ENCODE assay signal across 8 cellular contexts in genomic region chr12:94148841-94149780, GRCh38. TPM values are rescaled to one million over a fixed set of nuclear protein-coding genes. Genes with fewer than 3 reads are reported as not detected.
DNase-seq lines count a peak whose midpoint lies in the region; ATAC-seq and TF ChIP-seq lines count a peak whose summit lies in the region.

No MANE protein-coding gene starts in this region.

- peak; percentile 51 for TF ChIP-seq CTCF in OCI-LY1 (IDR thresholded peaks at IDR 0.05; ENCODE audit: low read length)
- TF ChIP-seq CTCF in heart right ventricle (IDR thresholded peaks at IDR 0.05): peak in 7 of 9 donors; percentile 24 to 57 (median 49)

- no peak overlapping the region; the same call in 1 of the 2 replicates for H3K9ac ChIP-seq in OCI-LY1 (ENCODE audit: low read length)

- H3K4me2 ChIP-seq in OCI-LY1 (ENCODE audit: low read length): peak overlapping the region; percentile 79

- H3K4me1 ChIP-seq in OCI-LY1 (ENCODE audit: insufficient read depth, low read length, severe bottlenecking) (peaks cover 24% of the 10 kb centered on the region), heart right ventricle (peaks cover 5 to 52% (median 18%) of the 10 kb centered on the region in 9 donors)

- ATAC-seq in GM18519 (IDR thresholded peaks at IDR 0.05; ENCODE audit: low FRiP score, unreplicated experiment) (peak; percentile 23), HG03025 (IDR thresholded peaks at IDR 0.05; ENCODE audit: low FRiP score, unreplicated experiment) (peak; percentile 26), heart right ventricle (peak; percentile 14 to 65 (median 40))

- H3K27me3 ChIP-seq in OCI-LY1 (ENCODE audit: insufficient read depth, low read length) (peaks cover 22% of the 10 kb centered on the region), heart right ventricle (peaks cover 0 to 27% (median 12%) of the 10 kb centered on the region in 7 donors)

- H3K9me3 ChIP-seq in OCI-LY1 (ENCODE audit: low read length): no peaks in the 10 kb centered on the region
- no peaks in the 10 kb centered on the region for H3K9me3 ChIP-seq in heart right ventricle

- intact Hi-C loops in heart right ventricle (cut with DNase I): loop anchor here in 8 of 10 donors (5.0 to 10.0 kb wide), 9 partner anchors 116 to 616 kb away; no protein-coding TSS in a partner anchor

- no peaks in the 10 kb centered on the region for H4K20me1 ChIP-seq in OCI-LY1 (ENCODE audit: insufficient read depth, low read length)

- H3K4me3 ChIP-seq in OCI-LY1 (ENCODE audit: low read depth, low read length, poor library complexity, severe bottlenecking) (peak overlapping the region; percentile 68), heart right ventricle (peak overlapping the region; percentile 40 to 78 (median 66))

- no peaks in the 10 kb centered on the region for H3K36me3 ChIP-seq in OCI-LY1 (ENCODE audit: insufficient read depth, low read length)
- H3K36me3 ChIP-seq in heart right ventricle: no peaks in the 10 kb centered on the region

- peak; percentile 65 for DNase-seq in AG08396 (ENCODE audit: low spot score)
- peak; percentile 44 for DNase-seq in activated naive CD4-positive, alpha-beta T cell treated with anti-CD3 and anti-CD28 coated beads, Interleukin-2, amount 50 U/mL, for 16 hours
- DNase-seq in heart right ventricle: peak; percentile 20 to 45
- peak; percentile 89 for DNase-seq in retina
- no peak for DNase-seq in NCI-H446 treated with DMSO at 0.1 percent for 48 hours (lab: John Stamatoyannopoulos, UW)

- 1% methylated on average over 110 to 124 of the region's 124 CpGs for WGBS in heart right ventricle, 2 donors

- no peaks in the 10 kb centered on the region for H3K79me2 ChIP-seq in OCI-LY1 (ENCODE audit: insufficient read depth, low read length)

- H3K27ac ChIP-seq in OCI-LY1 (ENCODE audit: low read depth, low read length, poor library complexity, severe bottlenecking) (no peak overlapping the region), heart right ventricle (peak overlapping the region in 3 of 10 donors; percentile 9 to 87 (median 26))

- H3F3A ChIP-seq in OCI-LY1 (ENCODE audit: insufficient read depth, low read length): no peaks in the 10 kb centered on the region

- no peaks in the 10 kb centered on the region for H3K9me2 ChIP-seq in OCI-LY1 (ENCODE audit: low read depth, low read length)

- no peak overlapping the region for H2AFZ ChIP-seq in OCI-LY1 (ENCODE audit: low read length)

RNA-seq across cellular contexts. Expression of gene PLXNC1, which starts 0.7 kb away (rescaled TPM):
- total RNA-seq in heart right ventricle: 1 to 10 TPM; 1.0 to 8.5 (median 3.0) TPM
- polyA plus RNA-seq in heart right ventricle: 1 to 10 TPM in 1 of 2 donors, under 1 TPM in 1; 0.72 to 1.1 TPM
